ENCODE assay signal across 16 cellular contexts in the genomic region with DNA sequence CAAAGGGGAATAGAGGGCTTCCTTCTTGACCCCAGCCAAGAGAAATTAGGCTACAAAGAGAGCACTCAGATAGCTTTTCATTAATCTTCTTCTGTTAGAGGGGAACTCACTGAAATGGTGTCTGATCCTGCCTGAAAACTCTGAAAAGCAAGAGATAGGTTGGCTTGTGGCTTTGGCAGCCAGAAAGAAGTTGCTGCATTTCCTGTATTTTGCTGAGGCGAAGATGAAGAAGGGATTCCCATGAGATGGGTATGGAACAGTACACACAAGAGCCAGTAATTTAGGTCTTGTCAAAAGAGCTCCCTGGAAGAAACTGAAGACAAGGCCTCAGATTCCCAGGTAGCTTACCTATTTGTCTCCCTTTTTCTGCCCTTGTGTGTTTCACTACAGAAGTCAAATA.
DNase-seq lines count a peak whose midpoint lies in the region; TF ChIP-seq lines count a peak whose summit lies in the region.
"Had no signal": no experiment of that assay in that cellular context is flagged by ENCODE, and none has a peak within 500 bp of the region (broad histone marks: within the 10 kb centered on the region; RNA-seq: fewer than 3 reads in every experiment).

No MANE protein-coding gene starts in this region.

- DNase-seq in brain microvascular endothelial cell (no peak), right atrium auricular region (ENCODE audit: low spot score) (no peak), suprapubic skin (ENCODE audit: low spot score in 2 of 2) (no peak), COLO829 (ENCODE audit: low spot score) (no peak), anterior cingulate cortex (lab: John Stamatoyannopoulos, UW) (no peak), DMS 273 treated with DMSO at 0.1 percent for 48 hours (lab: John Stamatoyannopoulos, UW) (no peak), endodermal cell (no peak)
- DNase-seq: activated CD4-positive, alpha-beta T cell treated with anti-CD3 and anti-CD28 coated beads, Interleukin-2, amount 50 U/mL, for 4 hours; amygdala; CD4-positive, CD25-positive, alpha-beta regulatory T cell; NCI-H82; pancreas; SHP77; T-helper 9 cell; upper lobe of left lung had no signal

- H3K79me2 ChIP-seq in Loucy (ENCODE audit: insufficient read depth, low read length): no peaks in the 10 kb centered on the region

- no peak for TF ChIP-seq CTCF in Loucy (conservative IDR thresholded peaks at IDR 0.05; ENCODE audit: low read length)
- no peak for TF ChIP-seq CTCF in brain microvascular endothelial cell (IDR thresholded peaks at IDR 0.05; ENCODE audit: low read depth, low read length, missing control alignments)
- TF ChIP-seq CTCF in right atrium auricular region (IDR thresholded peaks at IDR 0.05): no peak
- no peak for TF ChIP-seq CTCF in suprapubic skin (IDR thresholded peaks at IDR 0.05)
- no peak for TF ChIP-seq CTCF in endodermal cell (conservative IDR thresholded peaks at IDR 0.05)

- no peaks in the 10 kb centered on the region for H3K27me3 ChIP-seq in Loucy (ENCODE audit: insufficient read depth, low read length, poor library complexity, severe bottlenecking)
- no peaks in the 10 kb centered on the region for H3K27me3 ChIP-seq in brain microvascular endothelial cell (replicated peaks)
- no peaks in the 10 kb centered on the region for H3K27me3 ChIP-seq in right atrium auricular region
- no peaks in the 10 kb centered on the region for H3K27me3 ChIP-seq in suprapubic skin
- no peaks in the 10 kb centered on the region for H3K27me3 ChIP-seq in endodermal cell (ENCODE audit: control insufficient read depth, insufficient read depth, low read length, poor library complexity, severe bottlenecking)
- H3K27me3 ChIP-seq: pancreas, upper lobe of left lung had no signal

- H3K9me2 ChIP-seq in Loucy (replicated peaks; ENCODE audit: low read depth, low read length): no peaks in the 10 kb centered on the region

- no peak overlapping the region for H3K4me3 Mint-ChIP-seq in endodermal cell
- H3K4me3 Mint-ChIP-seq: CD4-positive, CD25-positive, alpha-beta regulatory T cell had no signal

- H3K4me1 ChIP-seq in Loucy (ENCODE audit: insufficient read depth, low read length, poor library complexity, severe bottlenecking) (peaks cover 7% of the 10 kb centered on the region), right atrium auricular region (peaks cover 0 to 3% of the 10 kb centered on the region in 2 donors), suprapubic skin (peaks cover 23% of the 10 kb centered on the region), endodermal cell (ENCODE audit: control insufficient read depth, insufficient read depth, low read length) (no peaks in the 10 kb centered on the region)
- H3K4me1 ChIP-seq: pancreas had no signal

- no peak overlapping the region for H3K27ac Mint-ChIP-seq in endodermal cell
- H3K27ac Mint-ChIP-seq: CD4-positive, CD25-positive, alpha-beta regulatory T cell had no signal

- H4K20me1 ChIP-seq in Loucy (ENCODE audit: insufficient read depth, low read length, poor library complexity, severe bottlenecking): no peaks in the 10 kb centered on the region

- H3K9ac ChIP-seq in Loucy (ENCODE audit: low read depth, low read length, poor library complexity, severe bottlenecking): no peak overlapping the region
- H3K9ac ChIP-seq in endodermal cell (ENCODE audit: extremely low read depth, low read length, poor library complexity, severe bottlenecking): no peak overlapping the region

- H3K9me3 ChIP-seq in Loucy (ENCODE audit: insufficient read depth, low read depth, low read length) (no peaks in the 10 kb centered on the region), right atrium auricular region (no peaks in the 10 kb centered on the region), suprapubic skin (no peaks in the 10 kb centered on the region), endodermal cell (ENCODE audit: control insufficient read depth, low read length) (no peaks in the 10 kb centered on the region)
- H3K9me3 ChIP-seq: pancreas, upper lobe of left lung had no signal

- no peak for TF ChIP-seq POLR2A in suprapubic skin (IDR thresholded peaks at IDR 0.05)

- H3K4me1 Mint-ChIP-seq in endodermal cell: no peaks in the 10 kb centered on the region
- H3K4me1 Mint-ChIP-seq: CD4-positive, CD25-positive, alpha-beta regulatory T cell had no signal

- peak overlapping the region; percentile 82 for H3K27ac ChIP-seq in brain microvascular endothelial cell
- peak overlapping the region; percentile 35 to 58 for H3K27ac ChIP-seq in right atrium auricular region
- peak overlapping the region; percentile 30 for H3K27ac ChIP-seq in suprapubic skin
- H3K27ac ChIP-seq in endodermal cell (ENCODE audit: low read depth, low read length): no peak overlapping the region
- H3K27ac ChIP-seq: pancreas had no signal

- WGBS in suprapubic skin: 58% methylated on average over 1 of the region's 1 CpG
- WGBS in endodermal cell (ENCODE audit: insufficient coverage in 1 of 2, insufficient read length in 1 of 2), 2 experiments: 94% methylated on average over 1 of the region's 1 CpG; no CpG with 5 or more reads in 1 of the 2 experiments

- H3K4me3 ChIP-seq in Loucy (ENCODE audit: low read length, poor library complexity, severe bottlenecking): no peak overlapping the region
- H3K4me3 ChIP-seq in brain microvascular endothelial cell (ENCODE audit: low read depth, low read length): no peak overlapping the region
- no peak overlapping the region for H3K4me3 ChIP-seq in right atrium auricular region
- no peak overlapping the region for H3K4me3 ChIP-seq in suprapubic skin
- H3K4me3 ChIP-seq in endodermal cell (ENCODE audit: low read length): no peak overlapping the region
- H3K4me3 ChIP-seq: pancreas, upper lobe of left lung had no signal

- H3K36me3 ChIP-seq in Loucy (ENCODE audit: insufficient read depth, low read length) (no peaks in the 10 kb centered on the region), brain microvascular endothelial cell (replicated peaks) (no peaks in the 10 kb centered on the region), right atrium auricular region (no peaks in the 10 kb centered on the region), suprapubic skin (no peaks in the 10 kb centered on the region), endodermal cell (ENCODE audit: control insufficient read depth, insufficient read depth, low read length) (no peaks in the 10 kb centered on the region)
- H3K36me3 ChIP-seq: pancreas, upper lobe of left lung had no signal

- in situ Hi-C loops in brain microvascular endothelial cell (cut with HindIII; ENCODE audit: low pct_ligation_motif_present, low sequenced_read_pairs): no loop called here

- no peaks in the 10 kb centered on the region for H3K27me3 Mint-ChIP-seq in endodermal cell (ENCODE audit: insufficient read depth)
- H3K27me3 Mint-ChIP-seq: CD4-positive, CD25-positive, alpha-beta regulatory T cell had no signal

- no peaks in the 10 kb centered on the region for H3F3A ChIP-seq in Loucy (ENCODE audit: low read depth)

- H3K9me3 Mint-ChIP-seq in endodermal cell: no peaks in the 10 kb centered on the region

- peak overlapping the region; percentile 50 for H2AFZ ChIP-seq in Loucy (ENCODE audit: low read length)

- no peaks in the 10 kb centered on the region for H3K36me3 Mint-ChIP-seq in endodermal cell (ENCODE audit: low read depth)
- H3K36me3 Mint-ChIP-seq: CD4-positive, CD25-positive, alpha-beta regulatory T cell had no signal

- no peak for TF ChIP-seq EP300 in suprapubic skin (IDR thresholded peaks at IDR 0.05)

- peak overlapping the region; percentile 27 for H3K4me2 ChIP-seq in Loucy (ENCODE audit: low read depth, low read length, poor library complexity, severe bottlenecking)
